Comparison of ENCODE assay signal across 7 cellular contexts in genomic region chr4:52659722-52660261, GRCh38. TPM values are rescaled to one million over a fixed set of nuclear protein-coding genes. Genes with fewer than 3 reads are reported as not detected.
DNase-seq lines count a peak whose midpoint lies in the region; ATAC-seq and TF ChIP-seq lines count a peak whose summit lies in the region.

No MANE protein-coding gene starts in this region.

- TF ChIP-seq CTCF in GM13976 (IDR thresholded peaks at IDR 0.05; ENCODE audit: borderline replicate concordance, control extremely low read depth, extremely low read depth, insufficient read depth, missing control alignments): no peak
- TF ChIP-seq CTCF in HEK293 (tag by site-specific recombination; IDR thresholded peaks at IDR 0.05): no peak

- no peak overlapping the region for H2BK12ac ChIP-seq in neuronal stem cell (ENCODE audit: low read length)

- H2AK5ac ChIP-seq in neuronal stem cell (ENCODE audit: low read depth, low read length): no peak overlapping the region

- no peak overlapping the region for H2BK120ac ChIP-seq in neuronal stem cell (ENCODE audit: low read depth, low read length)

- intact Hi-C loops in Right ventricle myocardium inferior (cut with DNase I): loop anchor here (2.0 to 10.0 kb wide), 6 partner anchors 57 to 323 kb away; partner anchors contain the start of gene RASL11B

- H2BK15ac ChIP-seq in neuronal stem cell (ENCODE audit: low read length): peak overlapping the region; percentile 61

- peaks cover 0 to 6% of the 10 kb centered on the region in 2 experiments; a peak in 1 of 3 replicates for H3K36me3 ChIP-seq in HEK293 (ENCODE audit: control insufficient read depth in 2 of 2, insufficient read depth in 1 of 2, low read length in 2 of 2)
- peaks cover 8% of the 10 kb centered on the region for H3K36me3 ChIP-seq in adipocyte (ENCODE audit: control insufficient read depth, insufficient read depth, low read length, severe bottlenecking)
- peaks cover 2 to 34% of the 10 kb centered on the region in 2 donors for H3K36me3 ChIP-seq in neuronal stem cell (replicated peaks in 1 of 2; ENCODE audit: control insufficient read depth in 2 of 2, insufficient read depth in 2 of 2, low read length in 2 of 2)

- peak overlapping the region; percentile 99 for H2AFZ ChIP-seq in neuronal stem cell (ENCODE audit: low read length)

- no peaks in the 10 kb centered on the region for H3K9me3 ChIP-seq in HEK293 (ENCODE audit: control insufficient read depth, insufficient read depth, low read depth, low read length)
- H3K9me3 ChIP-seq in adipocyte (ENCODE audit: control insufficient read depth, low read length): no peaks in the 10 kb centered on the region
- peaks cover 6 to 41% of the 10 kb centered on the region in 2 donors for H3K9me3 ChIP-seq in neuronal stem cell (replicated peaks in 1 of 2; ENCODE audit: control insufficient read depth in 2 of 2, insufficient read depth in 1 of 2, low read depth in 1 of 2, low read length in 2 of 2)

- no peak overlapping the region for H4K91ac ChIP-seq in neuronal stem cell (ENCODE audit: low read depth, low read length, poor library complexity)

- peaks cover 6% of the 10 kb centered on the region for H3K79me1 ChIP-seq in neuronal stem cell (ENCODE audit: low read depth, low read length)

- H2BK5ac ChIP-seq in neuronal stem cell (ENCODE audit: low read length): peak overlapping the region; percentile 90

- POLR2A ChIA-PET in HEK293 (lab: Yijun Ruan, JAX): interaction anchor here (2.9 kb wide), 1 partner anchor 53 kb away, joined by 16 read pairs; no protein-coding TSS in a partner anchor

- WGBS in neuronal stem cell (ENCODE audit: extremely low coverage in 2 of 2, insufficient read length in 2 of 2, insufficient replicate concordance in 1 of 2), 2 donors: no CpG with 5 or more reads among the region's 45 CpGs

- H3K27me3 ChIP-seq in adipocyte (replicated peaks; ENCODE audit: control insufficient read depth, insufficient read depth, low read length) (no peaks in the 10 kb centered on the region), neuronal stem cell (ENCODE audit: control insufficient read depth in 3 of 3, insufficient read depth in 3 of 3, low read depth in 1 of 3, low read length in 3 of 3) (no peaks in the 10 kb centered on the region)

- no peak overlapping the region for H3K4ac ChIP-seq in neuronal stem cell (ENCODE audit: low read length)

- in situ Hi-C loops in GM13976 (cut with MboI; ENCODE audit: low sequenced_read_pairs, unreplicated experiment): loop anchor here (10.0 to 25.0 kb wide), 3 partner anchors 115 to 328 kb away; no protein-coding TSS in a partner anchor

- no peak overlapping the region for H4K8ac ChIP-seq in neuronal stem cell (ENCODE audit: low read depth, low read length)

- no peak overlapping the region for H3K23ac ChIP-seq in neuronal stem cell (ENCODE audit: low read depth, low read length, poor library complexity)

- no peak overlapping the region for H3K14ac ChIP-seq in neuronal stem cell (ENCODE audit: low read length)

- CTCF ChIA-PET in HEK293 (lab: Yijun Ruan, JAX): interaction anchor here (3.3 kb wide), 1 partner anchor 114 kb away, joined by 10 read pairs; no protein-coding TSS in a partner anchor

- H3K27ac ChIP-seq in HEK293 (ENCODE audit: extremely low read depth, low read depth, low read length) (peak overlapping the region; percentile 78), neuronal stem cell (replicated peaks; ENCODE audit: low read length) (no peak overlapping the region)

- H3K18ac ChIP-seq in neuronal stem cell (ENCODE audit: low read length): peak overlapping the region; percentile 97

- peak overlapping the region; percentile 87 for H3K4me2 ChIP-seq in neuronal stem cell (ENCODE audit: insufficient read depth, low read length, poor library complexity, severe bottlenecking)

- peak overlapping the region; percentile 94 for H3K9ac ChIP-seq in adipocyte (ENCODE audit: low read length)
- H3K9ac ChIP-seq in neuronal stem cell (ENCODE audit: low read depth, low read length, poor library complexity): peak overlapping the region; percentile 83

- DNase-seq in GM13976 (ENCODE audit: low spot score) (peak; percentile 53), NCI-H510A (lab: John Stamatoyannopoulos, UW) (peak; percentile 15), adipocyte (ENCODE audit: low read depth) (peak; percentile 80), Right ventricle myocardium inferior (ENCODE audit: missing footprints) (peak; percentile 89), neuronal stem cell (ENCODE audit: low spot score) (peak; percentile 14), AML-193 (lab: John Stamatoyannopoulos, UW) (no peak)

- H3K4me3 ChIP-seq in HEK293 (ENCODE audit: low read depth, low read length) (peak overlapping the region; percentile 75), adipocyte (ENCODE audit: low read length) (peak overlapping the region; percentile 92), neuronal stem cell (ENCODE audit: low read length in 2 of 2) (peak overlapping the region; percentile 86 to 88)

- ATAC-seq in Right ventricle myocardium inferior: peak; percentile 70

- H3K4me1 ChIP-seq in HEK293 (ENCODE audit: control insufficient read depth, insufficient read depth, low read length) (peaks cover 8% of the 10 kb centered on the region), adipocyte (ENCODE audit: control insufficient read depth, insufficient read depth, low read length) (peaks cover 35% of the 10 kb centered on the region), neuronal stem cell (ENCODE audit: control insufficient read depth in 2 of 2, insufficient read depth in 1 of 2, low read depth in 1 of 2, low read length in 2 of 2) (peaks cover 3 to 9% of the 10 kb centered on the region in 2 donors)

TF ChIP-seq in HEK293, 187 proteins besides CTCF, POLR2A, EP300 and RAD21:
- TF ChIP-seq ZBTB26 (tag by site-specific recombination; optimal IDR thresholded peaks at IDR 0.05) (peak; percentile 18), ZNF202 (tag by site-specific recombination; IDR thresholded peaks at IDR 0.05; ENCODE audit: borderline replicate concordance) (0 out of 2 replicates have a peak, but pooled peaks have one; percentile 36), ZNF664 (tag by site-specific recombination; IDR thresholded peaks at IDR 0.05) (no peak), ZBTB8A (tag by site-specific recombination; IDR thresholded peaks at IDR 0.05) (peak; percentile 89)

RNA-seq across cellular contexts. Expression of gene USP46, which starts 0.7 kb away (rescaled TPM):
- total RNA-seq in Right ventricle myocardium inferior: 65.1 TPM
- polyA plus RNA-seq in neuronal stem cell (2013, experiment 1 of 2): 33.6 TPM
- 35.2 TPM for polyA plus RNA-seq in neuronal stem cell (2013, experiment 2 of 2)

Comparison
In these comparisons a context has a peak if more than half of its experiments do, and no peak if none do; other contexts are left out.
1. DNase-seq: peak in GM13976 (single experiment), NCI-H510A (single experiment), adipocyte (single experiment), Right ventricle myocardium inferior (single experiment) and neuronal stem cell (single experiment); none in AML-193 (0 of 2).
2. Peak in every context shown above with its lines, with median percentiles within 50 percentile points of each other: H3K4me3 ChIP-seq.